In genomic region chr19:50485284-50485955, GRCh38 we compare ENCODE assay signal across 20 cellular contexts. TPM values are rescaled to one million over a fixed set of nuclear protein-coding genes. Genes with fewer than 3 reads are reported as not detected.
DNase-seq lines count a peak whose midpoint lies in the region; ATAC-seq, FAIRE-seq and TF ChIP-seq lines count a peak whose summit lies in the region.
"Had no signal": no experiment of that assay in that cellular context is flagged by ENCODE, and none has a peak within 500 bp of the region (broad histone marks: within the 10 kb centered on the region; RNA-seq: fewer than 3 reads in every experiment).

No MANE protein-coding gene starts in this region.

- no peak for TF ChIP-seq POLR2A in K562 (conservative IDR thresholded peaks at IDR 0.05)

- H3K27ac ChIP-seq in BLaER1 (no peak overlapping the region), K562 (ENCODE audit: extremely low read depth, low read depth, low read length) (no peak overlapping the region), caudate nucleus (ENCODE audit: low read depth, low read length) (no peak overlapping the region)
- no peak overlapping the region for H3K27ac ChIP-seq in BLaER1 treated with 17β-estradiol and CSF1 and Interleukin-3, amounts not matched to agents 10 nM and 100 nM
- H3K27ac ChIP-seq: RWPE1, SJSA1 had no signal

- H3K27me3 ChIP-seq in BLaER1 (no peaks in the 10 kb centered on the region), K562 (ENCODE audit: control insufficient read depth in 2 of 2, insufficient read depth in 2 of 2, low read length in 2 of 2) (peaks cover 0 to 1% of the 10 kb centered on the region in 2 experiments; a peak in 1 of 5 replicates)
- H3K27me3 ChIP-seq in BLaER1 treated with 17β-estradiol and CSF1 and Interleukin-3, amounts not matched to agents 10 nM and 100 nM, result no peaks in the 10 kb centered on the region

- H3K4me1 Mint-ChIP-seq in naive thymus-derived CD8-positive, alpha-beta T cell, result peaks cover 16 to 37% (median 23%) of the 10 kb centered on the region in 4 donors

- TF ChIP-seq EP300 in K562 (IDR thresholded peaks at IDR 0.05; ENCODE audit: low read length), result no peak

- no TSS peak for BruUV-seq in K562 (replicated peaks; lab: Mats Ljungman, UMichigan)

- H3K9ac ChIP-seq in BLaER1 (no peak overlapping the region), K562 (ENCODE audit: insufficient read depth in 1 of 2, low read depth in 2 of 2, low read length in 2 of 2) (no peak overlapping the region)
- H3K9ac ChIP-seq in BLaER1 treated with 17β-estradiol and CSF1 and Interleukin-3, amounts not matched to agents 10 nM and 100 nM, result no peak overlapping the region

- DNase-seq in K562 (ENCODE audit: extremely low read depth in 1 of 4, low spot score in 3 of 4) (no peak), UCSD-AML1 (lab: John Stamatoyannopoulos, UW; ENCODE audit: unreplicated experiment) (no peak), caudate nucleus (lab: John Stamatoyannopoulos, UW) (no peak)
- no peak for DNase-seq in naive thymus-derived CD8-positive, alpha-beta T cell
- DNase-seq: CD4-positive, alpha-beta T cell; DMS53; HCEC 1CT; KBM-7; MV-4-11; NCI-H1436; NCI-H2029; NCI-H510A; NCI-H774; PC-3 had no signal

- H3K4me2 ChIP-seq in BLaER1 (peak overlapping the region; percentile 37), K562 (ENCODE audit: insufficient read depth, low read length) (no peak overlapping the region)
- H3K4me2 ChIP-seq in BLaER1 treated with 17β-estradiol and CSF1 and Interleukin-3, amounts not matched to agents 10 nM and 100 nM, result peak overlapping the region; percentile 2 to 93 (median 58); a peak in 19 of 22 replicates

- CTCF ChIA-PET in K562 (lab: Yijun Ruan, JAX; ENCODE audit: low intra/inter-chr PET ratio), result no interaction called here

- TF ChIP-seq CTCF in K562 (IDR thresholded peaks at IDR 0.05 in 2 of 3, conservative IDR thresholded peaks at IDR 0.05 in 1 of 3; ENCODE audit: insufficient read depth in 2 of 3, low read depth in 1 of 3, low read length in 3 of 3), result no peak

- H3K4me3 ChIP-seq in BLaER1, result no peak overlapping the region
- H3K4me3 ChIP-seq in BLaER1 treated with 17β-estradiol and CSF1 and Interleukin-3, amounts not matched to agents 10 nM and 100 nM, result no peak overlapping the region
- no peak overlapping the region for H3K4me3 ChIP-seq in K562
- H3K4me3 ChIP-seq: SJSA1 had no signal

- ATAC-seq in K562 (no peak), HG02840 (IDR thresholded peaks at IDR 0.05; ENCODE audit: low FRiP score, unreplicated experiment) (no peak), GM18858 (IDR thresholded peaks at IDR 0.05; ENCODE audit: unreplicated experiment) (no peak)
- ATAC-seq in naive thymus-derived CD8-positive, alpha-beta T cell, result peak in 1 of 2 donors; percentile 12
- ATAC-seq: PC-3 had no signal

- H3K27ac Mint-ChIP-seq in naive thymus-derived CD8-positive, alpha-beta T cell, result peak overlapping the region in 8 of 10 donors; percentile 20 to 78 (median 53)
- H3K27ac Mint-ChIP-seq: CD4-positive, alpha-beta T cell had no signal

- no peaks in the 10 kb centered on the region for H3K27me3 Mint-ChIP-seq in naive thymus-derived CD8-positive, alpha-beta T cell
- H3K27me3 Mint-ChIP-seq: CD4-positive, alpha-beta T cell had no signal

- intact Hi-C loops in K562 (cut with micrococcal nuclease), result no loop called here

- POLR2A ChIA-PET in K562 (lab: Yijun Ruan, JAX), result no interaction called here
- POLR2A ChIA-PET in naive thymus-derived CD8-positive, alpha-beta T cell (lab: Charles Lee), result interaction anchor here (0.5 to 1.3 kb wide), 3 partner anchors 9 to 115 kb away, joined by 3 to 4 read pairs (median 3); partner anchors contain the start of genes EMC10, GARIN5A and NR1H2

- FAIRE-seq in K562 (lab: Jason Lieb, UNC), result no peak

- TF ChIP-seq RAD21 in K562 (CRISPR knock-in tag; conservative IDR thresholded peaks at IDR 0.05 in 1 of 2, IDR thresholded peaks at IDR 0.05 in 1 of 2), result no peak

- H3K79me2 ChIP-seq in K562 (ENCODE audit: control insufficient read depth, insufficient read depth, low read length), result no peaks in the 10 kb centered on the region

- WGBS in K562 (ENCODE audit: insufficient coverage, low coverage, missing lambda C conversion rate), result 57% methylated on average over 10 of the region's 10 CpGs

- H3K9me1 ChIP-seq in K562 (ENCODE audit: control insufficient read depth, insufficient read depth, low read length), result no peaks in the 10 kb centered on the region

- H3K4me1 ChIP-seq in BLaER1 (peaks cover 46% of the 10 kb centered on the region), K562 (replicated peaks in 1 of 2; ENCODE audit: control insufficient read depth in 2 of 2, insufficient read depth in 2 of 2, low read length in 2 of 2) (peaks cover 0 to 25% of the 10 kb centered on the region in 2 experiments; a peak in 2 of 5 replicates)
- H3K4me1 ChIP-seq in BLaER1 treated with 17β-estradiol and CSF1 and Interleukin-3, amounts not matched to agents 10 nM and 100 nM, result peaks cover 39 to 74% (median 57%) of the 10 kb centered on the region in 10 experiments
- H3K4me1 ChIP-seq: SJSA1 had no signal

- no peak overlapping the region for H3K4me3 Mint-ChIP-seq in naive thymus-derived CD8-positive, alpha-beta T cell
- H3K4me3 Mint-ChIP-seq: CD4-positive, alpha-beta T cell had no signal

- H3K36me3 ChIP-seq in BLaER1, result no peaks in the 10 kb centered on the region
- H3K36me3 ChIP-seq in BLaER1 treated with 17β-estradiol and CSF1 and Interleukin-3, amounts not matched to agents 10 nM and 100 nM, result no peaks in the 10 kb centered on the region
- H3K36me3 ChIP-seq in K562 (ENCODE audit: control insufficient read depth, insufficient read depth, low read length), result peaks cover 29% of the 10 kb centered on the region; the same call in 2 of the 3 replicates

- H3K9me3 ChIP-seq in BLaER1 (peaks cover 11% of the 10 kb centered on the region; the same call in 1 of the 2 replicates), K562 (replicated peaks; ENCODE audit: control insufficient read depth, insufficient read depth, low read depth, low read length) (peaks cover 9% of the 10 kb centered on the region)
- peaks cover 11 to 19% (median 15%) of the 10 kb centered on the region in 11 experiments; a peak in 20 of 22 replicates for H3K9me3 ChIP-seq in BLaER1 treated with 17β-estradiol and CSF1 and Interleukin-3, amounts not matched to agents 10 nM and 100 nM (replicated peaks in 1 of 11)

- H4K20me1 ChIP-seq in BLaER1 (no peaks in the 10 kb centered on the region), K562 (replicated peaks; ENCODE audit: control insufficient read depth, insufficient read depth, low read length) (no peaks in the 10 kb centered on the region)
- no peaks in the 10 kb centered on the region for H4K20me1 ChIP-seq in BLaER1 treated with 17β-estradiol and CSF1 and Interleukin-3, amounts not matched to agents 10 nM and 100 nM

- no peaks in the 10 kb centered on the region for H3K9me3 Mint-ChIP-seq in naive thymus-derived CD8-positive, alpha-beta T cell
- H3K9me3 Mint-ChIP-seq: CD4-positive, alpha-beta T cell had no signal

- H2AFZ ChIP-seq in K562 (ENCODE audit: low read depth, low read length), result no peak overlapping the region

- H3K36me3 Mint-ChIP-seq in naive thymus-derived CD8-positive, alpha-beta T cell, result peaks cover 0 to 35% (median 3%) of the 10 kb centered on the region in 3 donors

- in situ Hi-C loops in K562 (cut with MboI), result no loop called here

RNA-seq across cellular contexts. Expression of gene GARIN5A, which starts 8.8 kb away (rescaled TPM):
- total RNA-seq in K562 (2011; cell fraction: chromatin; rRNA removed; ENCODE audit: low replicate concordance), result 0.49 TPM in 1 of 2 replicates, not detected in the other
- total RNA-seq in K562 (2011; cell fraction: nucleolus; rRNA removed), result 0.39 TPM in 1 of 2 replicates, not detected in the other
- not detected in 2 replicates for total RNA-seq in K562 (2011; cell fraction: nucleoplasm; rRNA removed)
- total RNA-seq in K562 (2014; rRNA removed) (0.23 and 0.33 TPM in 2 replicates), K562 (2014; rRNA removed; fragmentation: Illumina TruSeq; extraction: Trizol) (not detected in 2 replicates), K562 (2015; rRNA removed; fragmentation: Illumina TruSeq; extraction: Trizol) (0.47 TPM in 1 of 2 replicates, not detected in the other), K562 (2021) (0.31 and 0.82 TPM in 2 replicates)
- polyA plus RNA-seq in K562 (2011; rRNA removed) (0.10 and 0.26 TPM in 2 replicates), K562 (2014; fragmentation: Illumina TruSeq; extraction: Trizol) (0.57 and 0.59 TPM in 2 replicates), K562 (2014; fragmentation: Nextera tagmentation; extraction: Ambion mirVana) (under 1 TPM in 1 of 2 experiments, not detected in 1; 0.13 TPM), K562 (2014; rRNA removed) (0.16 and 0.17 TPM in 2 replicates)
- polyA plus RNA-seq in K562 (2011; cell fraction: cytosol; rRNA removed), result 0.59 and 0.78 TPM in 2 replicates
- 0.22 and 0.38 TPM in 2 replicates for polyA plus RNA-seq in K562 (2011; cell fraction: nucleus; rRNA removed)
- 0.49 and 0.83 TPM in 2 replicates for polyA plus RNA-seq in K562 (2012)
- polyA minus RNA-seq in K562 (2011; rRNA and poly(A)+ RNA removed), result not detected in 2 replicates
- polyA minus RNA-seq in K562 (2011; cell fraction: cytosol; rRNA and poly(A)+ RNA removed), result 1.4 TPM in 1 of 2 replicates, not detected in the other
- polyA minus RNA-seq in K562 (2011; cell fraction: nucleus; rRNA and poly(A)+ RNA removed), result 0.27 TPM in 1 of 2 replicates, not detected in the other
- under 1 TPM in 1 of 2 experiments, not detected in 1; 0.94 TPM for total RNA-seq in naive thymus-derived CD8-positive, alpha-beta T cell
- 1 to 10 TPM in 1 of 3 donors, under 1 TPM in 2; 0.65 to 1.7 (median 0.96) TPM for polyA plus RNA-seq in naive thymus-derived CD8-positive, alpha-beta T cell
- total RNA-seq: SJSA1 had no signal

RNA-seq across cellular contexts. Expression of gene EMC10, which starts 9.1 kb away (rescaled TPM):
- 22.6 and 40.4 TPM in 2 replicates for total RNA-seq in K562 (2011; cell fraction: chromatin; rRNA removed; ENCODE audit: low replicate concordance)
- 43.2 and 45.7 TPM in 2 replicates for total RNA-seq in K562 (2011; cell fraction: nucleolus; rRNA removed)
- total RNA-seq in K562 (2011; cell fraction: nucleoplasm; rRNA removed), result 27.7 and 40.1 TPM in 2 replicates
- total RNA-seq in K562 (2014; rRNA removed), result 40.4 and 48.9 TPM in 2 replicates
- 6.1 and 7.4 TPM in 2 replicates for total RNA-seq in K562 (2014; rRNA removed; fragmentation: Illumina TruSeq; extraction: Trizol)
- 25.2 and 25.8 TPM in 2 replicates for total RNA-seq in K562 (2015; rRNA removed; fragmentation: Illumina TruSeq; extraction: Trizol)
- total RNA-seq in K562 (2021), result 42.5 and 46.0 TPM in 2 replicates
- polyA plus RNA-seq in K562 (2011; rRNA removed), result 12.4 and 13.7 TPM in 2 replicates
- 18.3 and 54.3 TPM in 2 replicates for polyA plus RNA-seq in K562 (2011; cell fraction: cytosol; rRNA removed)
- 13.8 and 24.8 TPM in 2 replicates for polyA plus RNA-seq in K562 (2011; cell fraction: nucleus; rRNA removed)
- 37.9 TPM in 2 replicates for polyA plus RNA-seq in K562 (2012)
- 13.1 and 27.3 TPM in 2 replicates for polyA plus RNA-seq in K562 (2014; fragmentation: Illumina TruSeq; extraction: Trizol)
- polyA plus RNA-seq in K562 (2014; fragmentation: Nextera tagmentation; extraction: Ambion mirVana), result 1 to 10 TPM; 1.4 to 2.9 TPM
- polyA plus RNA-seq in K562 (2014; rRNA removed), result 34.5 and 38.2 TPM in 2 replicates
- polyA minus RNA-seq in K562 (2011; rRNA and poly(A)+ RNA removed), result 1.9 and 3.7 TPM in 2 replicates
- polyA minus RNA-seq in K562 (2011; cell fraction: cytosol; rRNA and poly(A)+ RNA removed), result 14.7 and 15.0 TPM in 2 replicates
- 6.4 and 6.7 TPM in 2 replicates for polyA minus RNA-seq in K562 (2011; cell fraction: nucleus; rRNA and poly(A)+ RNA removed)
- 10 to 100 TPM; 83.5 to 84.4 TPM for total RNA-seq in naive thymus-derived CD8-positive, alpha-beta T cell
- polyA plus RNA-seq in naive thymus-derived CD8-positive, alpha-beta T cell, result 10 to 100 TPM in 1 of 3 donors, 1 to 10 TPM in 2; 8.3 to 11.2 (median 9.6) TPM

RNA-seq across cellular contexts. Expression of gene JOSD2, which starts 25.6 kb away (rescaled TPM):
- total RNA-seq in K562 (2011; cell fraction: chromatin; rRNA removed; ENCODE audit: low replicate concordance), result 2.5 TPM in 1 of 2 replicates, not detected in the other
- total RNA-seq in K562 (2011; cell fraction: nucleolus; rRNA removed), result 1.2 and 1.8 TPM in 2 replicates
- total RNA-seq in K562 (2011; cell fraction: nucleoplasm; rRNA removed), result 3.2 and 4.7 TPM in 2 replicates
- total RNA-seq in K562 (2014; rRNA removed), result 12.0 and 15.5 TPM in 2 replicates
- total RNA-seq in K562 (2014; rRNA removed; fragmentation: Illumina TruSeq; extraction: Trizol), result 0.55 and 0.61 TPM in 2 replicates
- total RNA-seq in K562 (2015; rRNA removed; fragmentation: Illumina TruSeq; extraction: Trizol), result 3.1 and 4.5 TPM in 2 replicates
- 13.6 and 17.8 TPM in 2 replicates for total RNA-seq in K562 (2021)
- polyA plus RNA-seq in K562 (2011; rRNA removed), result 3.3 and 3.8 TPM in 2 replicates
- polyA plus RNA-seq in K562 (2011; cell fraction: cytosol; rRNA removed), result 7.6 and 42.8 TPM in 2 replicates
- polyA plus RNA-seq in K562 (2011; cell fraction: nucleus; rRNA removed), result 3.9 and 12.6 TPM in 2 replicates
- 10.4 and 14.8 TPM in 2 replicates for polyA plus RNA-seq in K562 (2012)
- polyA plus RNA-seq in K562 (2014; fragmentation: Illumina TruSeq; extraction: Trizol), result 1.3 and 3.3 TPM in 2 replicates
- polyA plus RNA-seq in K562 (2014; fragmentation: Nextera tagmentation; extraction: Ambion mirVana), result under 1 TPM; 0.06 to 0.95 TPM
- 12.5 and 14.4 TPM in 2 replicates for polyA plus RNA-seq in K562 (2014; rRNA removed)
- polyA minus RNA-seq in K562 (2011; rRNA and poly(A)+ RNA removed), result 0.32 and 0.66 TPM in 2 replicates
- 4.2 and 5.2 TPM in 2 replicates for polyA minus RNA-seq in K562 (2011; cell fraction: cytosol; rRNA and poly(A)+ RNA removed)
- 1.8 and 3.6 TPM in 2 replicates for polyA minus RNA-seq in K562 (2011; cell fraction: nucleus; rRNA and poly(A)+ RNA removed)
- 10 to 100 TPM; 22.8 to 25.6 TPM for total RNA-seq in naive thymus-derived CD8-positive, alpha-beta T cell
- polyA plus RNA-seq in naive thymus-derived CD8-positive, alpha-beta T cell, result 10 to 100 TPM; 19.8 to 26.2 (median 22.8) TPM

RNA-seq across cellular contexts. Expression of gene ASPDH, which starts 28.3 kb away (rescaled TPM):
- total RNA-seq in K562 (2011; cell fraction: chromatin; rRNA removed; ENCODE audit: low replicate concordance), result not detected in 2 replicates
- total RNA-seq in K562 (2011; cell fraction: nucleolus; rRNA removed), result not detected in 2 replicates
- not detected in 2 replicates for total RNA-seq in K562 (2011; cell fraction: nucleoplasm; rRNA removed)
- not detected in 2 replicates for total RNA-seq in K562 (2014; rRNA removed)
- not detected in 2 replicates for total RNA-seq in K562 (2014; rRNA removed; fragmentation: Illumina TruSeq; extraction: Trizol)
- total RNA-seq in K562 (2015; rRNA removed; fragmentation: Illumina TruSeq; extraction: Trizol), result not detected in 2 replicates
- total RNA-seq in K562 (2021), result not detected in 2 replicates
- not detected in 2 replicates for polyA plus RNA-seq in K562 (2011; rRNA removed)
- polyA plus RNA-seq in K562 (2011; cell fraction: cytosol; rRNA removed), result not detected in 2 replicates
- not detected in 2 replicates for polyA plus RNA-seq in K562 (2011; cell fraction: nucleus; rRNA removed)
- polyA plus RNA-seq in K562 (2012), result 0.39 and 0.40 TPM in 2 replicates
- polyA plus RNA-seq in K562 (2014; fragmentation: Illumina TruSeq; extraction: Trizol), result not detected in 2 replicates
- not detected for polyA plus RNA-seq in K562 (2014; fragmentation: Nextera tagmentation; extraction: Ambion mirVana)
- not detected in 2 replicates for polyA plus RNA-seq in K562 (2014; rRNA removed)
- polyA minus RNA-seq in K562 (2011; rRNA and poly(A)+ RNA removed), result not detected in 2 replicates
- not detected in 2 replicates for polyA minus RNA-seq in K562 (2011; cell fraction: cytosol; rRNA and poly(A)+ RNA removed)
- not detected in 2 replicates for polyA minus RNA-seq in K562 (2011; cell fraction: nucleus; rRNA and poly(A)+ RNA removed)
- total RNA-seq in naive thymus-derived CD8-positive, alpha-beta T cell, result not detected
- 1 to 10 TPM in 1 of 3 donors, not detected in 2; 1.4 TPM for polyA plus RNA-seq in naive thymus-derived CD8-positive, alpha-beta T cell
- total RNA-seq: CD4-positive, alpha-beta T cell; PC-3; SJSA1 had no signal

RNA-seq across cellular contexts. Expression of gene MYBPC2, which starts 52.7 kb away (rescaled TPM):
- total RNA-seq in K562 (2011; cell fraction: chromatin; rRNA removed; ENCODE audit: low replicate concordance), result 0.30 and 0.67 TPM in 2 replicates
- not detected in 2 replicates for total RNA-seq in K562 (2011; cell fraction: nucleolus; rRNA removed)
- total RNA-seq in K562 (2011; cell fraction: nucleoplasm; rRNA removed), result not detected in 2 replicates
- total RNA-seq in K562 (2014; rRNA removed) (not detected in 2 replicates), K562 (2014; rRNA removed; fragmentation: Illumina TruSeq; extraction: Trizol) (not detected in 2 replicates), K562 (2015; rRNA removed; fragmentation: Illumina TruSeq; extraction: Trizol) (not detected in 2 replicates), K562 (2021) (0.04 TPM in 1 of 2 replicates, not detected in the other)
- polyA plus RNA-seq in K562 (2011; rRNA removed) (0.14 and 0.19 TPM in 2 replicates), K562 (2014; fragmentation: Illumina TruSeq; extraction: Trizol) (not detected in 2 replicates), K562 (2014; fragmentation: Nextera tagmentation; extraction: Ambion mirVana) (not detected), K562 (2014; rRNA removed) (0.01 TPM in 1 of 2 replicates, not detected in the other)
- 0.06 and 0.07 TPM in 2 replicates for polyA plus RNA-seq in K562 (2011; cell fraction: cytosol; rRNA removed)
- 0.31 and 0.60 TPM in 2 replicates for polyA plus RNA-seq in K562 (2011; cell fraction: nucleus; rRNA removed)
- polyA plus RNA-seq in K562 (2012), result 0.01 TPM in 1 of 2 replicates, not detected in the other
- polyA minus RNA-seq in K562 (2011; rRNA and poly(A)+ RNA removed), result 0.06 TPM in 1 of 2 replicates, not detected in the other
- not detected in 2 replicates for polyA minus RNA-seq in K562 (2011; cell fraction: cytosol; rRNA and poly(A)+ RNA removed)
- 0.22 TPM in 1 of 2 replicates, not detected in the other for polyA minus RNA-seq in K562 (2011; cell fraction: nucleus; rRNA and poly(A)+ RNA removed)
- not detected for total RNA-seq in naive thymus-derived CD8-positive, alpha-beta T cell
- not detected for polyA plus RNA-seq in naive thymus-derived CD8-positive, alpha-beta T cell
- total RNA-seq: PC-3, SJSA1 had no signal
